26 cellular contexts compared by ENCODE assay signal in genomic region chr2:25602333-25602723, GRCh38.
A peak's percentile ranks its signal among the peaks of the same experiment; 100 is the strongest.
DNase-seq lines count a peak whose midpoint lies in the region; ATAC-seq lines count a peak whose summit lies in the region.
"Had no signal": no experiment of that assay in that cellular context is flagged by ENCODE, and none has a peak within 500 bp of the region (broad histone marks: within the 10 kb centered on the region; RNA-seq: fewer than 3 reads in every experiment).

No MANE protein-coding gene starts in this region.

- no peaks in the 10 kb centered on the region for H3K27me3 Mint-ChIP-seq in stimulated activated naive CD8-positive, alpha-beta T cell treated with anti-CD3 and anti-CD28 coated beads, Interleukin-15, amount 100 ng/mL, for 72 hours
- H3K27me3 Mint-ChIP-seq: activated naive CD4-positive, alpha-beta T cell treated with anti-CD3 and anti-CD28 coated beads, Interleukin-2, amount 10 ng/mL, durations not matched to agents 7 days and 5 days; central memory CD8-positive, alpha-beta T cell had no signal

- no peak for DNase-seq in stimulated activated naive CD8-positive, alpha-beta T cell treated with anti-CD3 and anti-CD28 coated beads, Interleukin-15, amount 100 ng/mL, for 72 hours
- no peak for DNase-seq in stimulated activated naive CD8-positive, alpha-beta T cell treated with anti-CD3 and anti-CD28 coated beads, Interleukin-15, Interleukin-2, amounts not matched to agents 100 U/mL and 50 U/mL, for 24 hours
- no peak for DNase-seq in GOT3 (lab: John Stamatoyannopoulos, UW)
- DNase-seq in NOMO-1 treated with DMSO at 0.1 percent for 48 hours (lab: John Stamatoyannopoulos, UW; ENCODE audit: unreplicated experiment) = no peak
- DNase-seq: activated CD8-positive, alpha-beta memory T cell treated with anti-CD3 and anti-CD28 coated beads, Interleukin-2, amount 50 U/mL, for 48 hours; activated naive CD4-positive, alpha-beta T cell treated with anti-CD3 and anti-CD28 coated beads, Interleukin-2, amount 10 ng/mL, durations not matched to agents 7 days and 5 days; dorsolateral prefrontal cortex; GM23248; heart right ventricle; immature natural killer cell; IMR-90; left ventricle myocardium superior; MG63; NCI-H146; NCI-H2171; NCI-H69; OCI-M1; right lobe of liver; Right ventricle myocardium superior; testis had no signal

- peaks cover 20% of the 10 kb centered on the region for H3K4me1 Mint-ChIP-seq in stimulated activated naive CD8-positive, alpha-beta T cell treated with anti-CD3 and anti-CD28 coated beads, Interleukin-15, amount 100 ng/mL, for 72 hours
- H3K4me1 Mint-ChIP-seq: central memory CD8-positive, alpha-beta T cell; immature natural killer cell had no signal

- no peaks in the 10 kb centered on the region for H3K9me3 ChIP-seq in KOPT-K1 (ENCODE audit: insufficient read depth, low read length, poor library complexity, severe bottlenecking)
- H3K9me3 ChIP-seq: ascending aorta, heart right ventricle, MG63, right lobe of liver, testis had no signal

- H3K27ac Mint-ChIP-seq in stimulated activated naive CD8-positive, alpha-beta T cell treated with anti-CD3 and anti-CD28 coated beads, Interleukin-15, amount 100 ng/mL, for 72 hours = peak overlapping the region in 1 of 2 donors; percentile 13
- H3K27ac Mint-ChIP-seq: activated naive CD4-positive, alpha-beta T cell treated with anti-CD3 and anti-CD28 coated beads, Interleukin-2, amount 10 ng/mL, durations not matched to agents 7 days and 5 days; immature natural killer cell had no signal

- peak; percentile 89 for ATAC-seq in stimulated activated naive CD8-positive, alpha-beta T cell treated with anti-CD3 and anti-CD28 coated beads, Interleukin-15, amount 100 ng/mL, for 72 hours
- no peak for ATAC-seq in stimulated activated naive CD8-positive, alpha-beta T cell treated with anti-CD3 and anti-CD28 coated beads, Interleukin-15, Interleukin-2, amounts not matched to agents 100 U/mL and 50 U/mL, for 24 hours
- ATAC-seq in GM21619 (IDR thresholded peaks at IDR 0.05; ENCODE audit: unreplicated experiment) = peak; percentile 49
- ATAC-seq in HG02885 (IDR thresholded peaks at IDR 0.05; ENCODE audit: poor library complexity, unreplicated experiment) = no peak
- ATAC-seq: heart right ventricle, left ventricle myocardium superior, right lobe of liver had no signal

- H3K36me3 ChIP-seq in KOPT-K1 (ENCODE audit: insufficient read depth, low read length) = no peaks in the 10 kb centered on the region
- H3K36me3 ChIP-seq: ascending aorta, heart right ventricle, MG63, right lobe of liver had no signal

- H3K4me3 Mint-ChIP-seq in stimulated activated naive CD8-positive, alpha-beta T cell treated with anti-CD3 and anti-CD28 coated beads, Interleukin-15, amount 100 ng/mL, for 72 hours = peak overlapping the region; percentile 16 to 41
- H3K4me3 Mint-ChIP-seq: activated naive CD4-positive, alpha-beta T cell treated with anti-CD3 and anti-CD28 coated beads, Interleukin-2, amount 10 ng/mL, durations not matched to agents 7 days and 5 days; central memory CD8-positive, alpha-beta T cell; immature natural killer cell had no signal

- H3K9me3 Mint-ChIP-seq in stimulated activated naive CD8-positive, alpha-beta T cell treated with anti-CD3 and anti-CD28 coated beads, Interleukin-15, amount 100 ng/mL, for 72 hours = no peaks in the 10 kb centered on the region
- H3K9me3 Mint-ChIP-seq: activated naive CD4-positive, alpha-beta T cell treated with anti-CD3 and anti-CD28 coated beads, Interleukin-2, amount 10 ng/mL, durations not matched to agents 7 days and 5 days; central memory CD8-positive, alpha-beta T cell; immature natural killer cell had no signal

- peak overlapping the region; percentile 7 for H3K27ac ChIP-seq in KOPT-K1 (ENCODE audit: low read depth, low read length, poor library complexity, severe bottlenecking)
- H3K27ac ChIP-seq: ascending aorta, C4-2B, GM23248, heart right ventricle, right lobe of liver, testis had no signal

Comparison
In these comparisons a context has a peak if more than half of its experiments do, and no peak if none do; other contexts are left out.
1. ATAC-seq: peak in stimulated activated naive CD8-positive, alpha-beta T cell treated with anti-CD3 and anti-CD28 coated beads, Interleukin-15, amount 100 ng/mL, for 72 hours (single experiment) and GM21619 (single experiment); none in stimulated activated naive CD8-positive, alpha-beta T cell treated with anti-CD3 and anti-CD28 coated beads, Interleukin-15, Interleukin-2, amounts not matched to agents 100 U/mL and 50 U/mL, for 24 hours (single experiment) and HG02885 (single experiment).